In the genomic region with DNA sequence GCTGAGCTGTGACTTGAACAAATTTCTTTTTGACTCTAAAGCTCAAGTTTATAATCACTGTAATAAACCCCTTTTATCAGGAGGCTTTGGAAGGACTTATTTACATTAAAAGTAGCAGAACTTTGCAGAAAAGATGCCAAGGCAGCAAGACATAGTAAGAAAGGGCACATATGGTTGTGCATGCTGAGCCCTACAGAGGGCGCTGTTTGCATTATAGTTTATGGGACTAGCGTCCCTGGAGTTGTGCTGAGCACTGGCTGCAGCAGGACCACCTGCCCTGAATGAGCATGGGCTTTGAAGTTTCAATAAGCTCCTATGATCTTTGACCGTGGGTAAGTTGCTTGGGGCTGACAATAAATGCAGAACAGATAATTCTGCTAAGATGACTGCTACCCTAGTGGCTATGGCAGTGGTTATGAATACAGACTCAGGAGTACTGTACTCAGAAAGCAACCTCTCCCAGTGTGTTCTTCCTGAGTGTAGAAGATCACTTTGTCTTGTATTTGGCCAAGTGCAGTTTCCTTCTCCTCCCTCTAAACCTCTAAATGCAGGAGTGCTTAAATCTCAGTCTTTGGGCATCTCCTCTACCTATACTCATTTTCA, we compare ENCODE assay signal across 1 cellular context.
TF ChIP-seq lines count a peak whose summit lies in the region.

No MANE protein-coding gene starts in this region.

TF ChIP-seq in GM23338, 12 proteins besides CTCF, POLR2A, EP300 and RAD21 (continued from another document):
- TF ChIP-seq, protein P1, sequence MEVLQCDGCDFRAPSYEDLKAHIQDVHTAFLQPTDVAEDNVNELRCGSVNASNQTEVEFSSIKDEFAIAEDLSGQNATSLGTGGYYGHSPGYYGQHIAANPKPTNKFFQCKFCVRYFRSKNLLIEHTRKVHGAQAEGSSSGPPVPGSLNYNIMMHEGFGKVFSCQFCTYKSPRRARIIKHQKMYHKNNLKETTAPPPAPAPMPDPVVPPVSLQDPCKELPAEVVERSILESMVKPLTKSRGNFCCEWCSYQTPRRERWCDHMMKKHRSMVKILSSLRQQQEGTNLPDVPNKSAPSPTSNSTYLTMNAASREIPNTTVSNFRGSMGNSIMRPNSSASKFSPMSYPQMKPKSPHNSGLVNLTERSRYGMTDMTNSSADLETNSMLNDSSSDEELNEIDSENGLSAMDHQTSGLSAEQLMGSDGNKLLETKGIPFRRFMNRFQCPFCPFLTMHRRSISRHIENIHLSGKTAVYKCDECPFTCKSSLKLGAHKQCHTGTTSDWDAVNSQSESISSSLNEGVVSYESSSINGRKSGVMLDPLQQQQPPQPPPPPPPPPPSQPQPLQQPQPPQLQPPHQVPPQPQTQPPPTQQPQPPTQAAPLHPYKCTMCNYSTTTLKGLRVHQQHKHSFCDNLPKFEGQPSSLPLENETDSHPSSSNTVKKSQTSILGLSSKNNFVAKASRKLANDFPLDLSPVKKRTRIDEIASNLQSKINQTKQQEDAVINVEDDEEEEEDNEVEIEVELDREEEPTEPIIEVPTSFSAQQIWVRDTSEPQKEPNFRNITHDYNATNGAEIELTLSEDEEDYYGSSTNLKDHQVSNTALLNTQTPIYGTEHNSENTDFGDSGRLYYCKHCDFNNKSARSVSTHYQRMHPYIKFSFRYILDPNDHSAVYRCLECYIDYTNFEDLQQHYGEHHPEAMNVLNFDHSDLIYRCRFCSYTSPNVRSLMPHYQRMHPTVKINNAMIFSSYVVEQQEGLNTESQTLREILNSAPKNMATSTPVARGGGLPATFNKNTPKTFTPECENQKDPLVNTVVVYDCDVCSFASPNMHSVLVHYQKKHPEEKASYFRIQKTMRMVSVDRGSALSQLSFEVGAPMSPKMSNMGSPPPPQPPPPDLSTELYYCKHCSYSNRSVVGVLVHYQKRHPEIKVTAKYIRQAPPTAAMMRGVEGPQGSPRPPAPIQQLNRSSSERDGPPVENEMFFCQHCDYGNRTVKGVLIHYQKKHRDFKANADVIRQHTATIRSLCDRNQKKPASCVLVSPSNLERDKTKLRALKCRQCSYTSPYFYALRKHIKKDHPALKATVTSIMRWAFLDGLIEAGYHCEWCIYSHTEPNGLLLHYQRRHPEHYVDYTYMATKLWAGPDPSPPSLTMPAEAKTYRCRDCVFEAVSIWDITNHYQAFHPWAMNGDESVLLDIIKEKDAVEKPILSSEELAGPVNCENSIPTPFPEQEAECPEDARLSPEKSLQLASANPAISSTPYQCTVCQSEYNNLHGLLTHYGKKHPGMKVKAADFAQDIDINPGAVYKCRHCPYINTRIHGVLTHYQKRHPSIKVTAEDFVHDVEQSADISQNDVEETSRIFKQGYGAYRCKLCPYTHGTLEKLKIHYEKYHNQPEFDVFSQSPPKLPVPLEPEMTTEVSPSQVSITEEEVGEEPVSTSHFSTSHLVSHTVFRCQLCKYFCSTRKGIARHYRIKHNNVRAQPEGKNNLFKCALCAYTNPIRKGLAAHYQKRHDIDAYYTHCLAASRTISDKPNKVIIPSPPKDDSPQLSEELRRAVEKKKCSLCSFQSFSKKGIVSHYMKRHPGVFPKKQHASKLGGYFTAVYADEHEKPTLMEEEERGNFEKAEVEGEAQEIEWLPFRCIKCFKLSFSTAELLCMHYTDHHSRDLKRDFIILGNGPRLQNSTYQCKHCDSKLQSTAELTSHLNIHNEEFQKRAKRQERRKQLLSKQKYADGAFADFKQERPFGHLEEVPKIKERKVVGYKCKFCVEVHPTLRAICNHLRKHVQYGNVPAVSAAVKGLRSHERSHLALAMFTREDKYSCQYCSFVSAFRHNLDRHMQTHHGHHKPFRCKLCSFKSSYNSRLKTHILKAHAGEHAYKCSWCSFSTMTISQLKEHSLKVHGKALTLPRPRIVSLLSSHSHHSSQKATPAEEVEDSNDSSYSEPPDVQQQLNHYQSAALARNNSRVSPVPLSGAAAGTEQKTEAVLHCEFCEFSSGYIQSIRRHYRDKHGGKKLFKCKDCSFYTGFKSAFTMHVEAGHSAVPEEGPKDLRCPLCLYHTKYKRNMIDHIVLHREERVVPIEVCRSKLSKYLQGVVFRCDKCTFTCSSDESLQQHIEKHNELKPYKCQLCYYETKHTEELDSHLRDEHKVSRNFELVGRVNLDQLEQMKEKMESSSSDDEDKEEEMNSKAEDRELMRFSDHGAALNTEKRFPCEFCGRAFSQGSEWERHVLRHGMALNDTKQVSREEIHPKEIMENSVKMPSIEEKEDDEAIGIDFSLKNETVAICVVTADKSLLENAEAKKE (CRISPR knock-in tag; IDR thresholded peaks at IDR 0.05), result no peak
- TF ChIP-seq, protein P2, sequence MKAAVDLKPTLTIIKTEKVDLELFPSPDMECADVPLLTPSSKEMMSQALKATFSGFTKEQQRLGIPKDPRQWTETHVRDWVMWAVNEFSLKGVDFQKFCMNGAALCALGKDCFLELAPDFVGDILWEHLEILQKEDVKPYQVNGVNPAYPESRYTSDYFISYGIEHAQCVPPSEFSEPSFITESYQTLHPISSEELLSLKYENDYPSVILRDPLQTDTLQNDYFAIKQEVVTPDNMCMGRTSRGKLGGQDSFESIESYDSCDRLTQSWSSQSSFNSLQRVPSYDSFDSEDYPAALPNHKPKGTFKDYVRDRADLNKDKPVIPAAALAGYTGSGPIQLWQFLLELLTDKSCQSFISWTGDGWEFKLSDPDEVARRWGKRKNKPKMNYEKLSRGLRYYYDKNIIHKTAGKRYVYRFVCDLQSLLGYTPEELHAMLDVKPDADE (IDR thresholded peaks at IDR 0.05), result no peak
- no peak for TF ChIP-seq POLR2AphosphoS5 (IDR thresholded peaks at IDR 0.05; ENCODE audit: low read depth)
- TF ChIP-seq EZH2phosphoT487 (IDR thresholded peaks at IDR 0.05; ENCODE audit: unreplicated experiment), result no peak
- no peak for TF ChIP-seq JUNB (IDR thresholded peaks at IDR 0.05; ENCODE audit: unreplicated experiment)
